ENCODE assay signal across 8 cellular contexts in the genomic region with DNA sequence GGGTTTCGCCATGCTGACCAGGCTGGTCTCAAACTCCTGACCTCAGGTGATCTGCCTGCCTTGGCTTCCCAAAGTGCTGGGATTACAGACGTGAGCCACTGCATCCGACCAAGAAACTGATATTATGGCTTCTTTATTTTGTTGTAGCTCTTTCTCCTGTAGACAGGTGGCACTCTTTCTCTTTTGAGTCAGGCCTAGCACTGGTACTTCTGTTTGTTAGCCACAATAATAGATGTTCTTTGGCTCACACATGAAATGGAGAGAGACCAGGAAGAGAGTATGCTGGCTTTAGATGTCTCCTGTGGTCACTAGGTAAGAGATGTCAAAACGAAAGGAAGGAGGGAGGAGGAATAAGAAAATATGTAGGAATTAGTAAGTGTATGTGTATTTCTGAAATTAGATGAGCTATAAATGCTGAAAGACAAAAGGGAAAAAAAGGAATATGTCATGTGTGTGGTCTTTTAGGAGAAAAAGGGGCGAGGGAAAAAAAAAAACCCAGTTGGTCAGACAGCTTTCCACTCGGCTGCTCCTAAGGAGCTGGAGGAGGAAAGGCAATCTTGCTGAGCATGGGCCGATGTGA.
DNase-seq lines count a peak whose midpoint lies in the region; ATAC-seq and TF ChIP-seq lines count a peak whose summit lies in the region.

No MANE protein-coding gene starts in this region.

- CTCF ChIA-PET in naive thymus-derived CD4-positive, alpha-beta T cell (lab: Charles Lee) = interaction anchor here (0.5 to 2.8 kb wide), 16 partner anchors 9 to 958 kb away, joined by 3 to 32 read pairs (median 5); no protein-coding TSS in a partner anchor

- no peaks in the 10 kb centered on the region for H3K27me3 Mint-ChIP-seq in endothelial cell (ENCODE audit: unreplicated experiment)
- H3K27me3 Mint-ChIP-seq in naive thymus-derived CD4-positive, alpha-beta T cell = no peaks in the 10 kb centered on the region

- H3K4me3 Mint-ChIP-seq in endothelial cell (ENCODE audit: unreplicated experiment) = no peak overlapping the region
- H3K4me3 Mint-ChIP-seq in naive thymus-derived CD4-positive, alpha-beta T cell = no peak overlapping the region

- peak; percentile 73 for ATAC-seq in naive thymus-derived CD4-positive, alpha-beta T cell
- no peak for ATAC-seq in HG03469 (IDR thresholded peaks at IDR 0.05; ENCODE audit: unreplicated experiment)
- ATAC-seq in HG03457 (IDR thresholded peaks at IDR 0.05; ENCODE audit: unreplicated experiment) = no peak
- no peak for ATAC-seq in HG03025 (IDR thresholded peaks at IDR 0.05; ENCODE audit: low FRiP score, unreplicated experiment)

- no peak overlapping the region for H3K27ac Mint-ChIP-seq in endothelial cell (ENCODE audit: unreplicated experiment)
- no peak overlapping the region for H3K27ac Mint-ChIP-seq in naive thymus-derived CD4-positive, alpha-beta T cell

- no peak overlapping the region for H3K27ac ChIP-seq in Peyer's patch
- no peak overlapping the region for H3K27ac ChIP-seq in naive thymus-derived CD4-positive, alpha-beta T cell (ENCODE audit: low read depth, low read length)

- no peak overlapping the region for H3K4me3 ChIP-seq in Peyer's patch
- no peak overlapping the region for H3K4me3 ChIP-seq in naive thymus-derived CD4-positive, alpha-beta T cell (ENCODE audit: low read length)

- TF ChIP-seq POLR2A in Peyer's patch (IDR thresholded peaks at IDR 0.05) = no peak

- POLR2A ChIA-PET in naive thymus-derived CD4-positive, alpha-beta T cell (lab: Charles Lee) = interaction anchor here (1.0 kb wide), 1 partner anchor 166 kb away, joined by 3 read pairs; no protein-coding TSS in a partner anchor

- no peaks in the 10 kb centered on the region for H3K9me3 ChIP-seq in Peyer's patch
- H3K9me3 ChIP-seq in naive thymus-derived CD4-positive, alpha-beta T cell (ENCODE audit: control insufficient read depth in 2 of 3, low read length in 3 of 3) = no peaks in the 10 kb centered on the region

- DNase-seq in DMS114 treated with DMSO at 0.1 percent for 48 hours (lab: John Stamatoyannopoulos, UW; ENCODE audit: unreplicated experiment) (peak; percentile 29), HT-29 (ENCODE audit: low spot score) (peak; percentile 40), Peyer's patch (no peak), endothelial cell (ENCODE audit: low spot score) (no peak)
- DNase-seq in naive thymus-derived CD4-positive, alpha-beta T cell = peak in 6 of 9 donors; percentile 16 to 46 (median 44)

- H3K9me3 Mint-ChIP-seq in endothelial cell (ENCODE audit: unreplicated experiment) = no peaks in the 10 kb centered on the region
- H3K9me3 Mint-ChIP-seq in naive thymus-derived CD4-positive, alpha-beta T cell = peaks cover 0 to 4% (median 0%) of the 10 kb centered on the region in 11 donors

- peak in 5 of 6 experiments; percentile 18 to 69 (median 64) for TF ChIP-seq CTCF in Peyer's patch (IDR thresholded peaks at IDR 0.05)
- TF ChIP-seq CTCF in endothelial cell (IDR thresholded peaks at IDR 0.05; ENCODE audit: unreplicated experiment) = peak; percentile 66

- intact Hi-C loops in naive thymus-derived CD4-positive, alpha-beta T cell (cut with micrococcal nuclease) = loop anchor here (1.0 kb wide), 7 partner anchors 17 to 724 kb away; no protein-coding TSS in a partner anchor

- H3K4me1 Mint-ChIP-seq in endothelial cell (ENCODE audit: unreplicated experiment) = peaks cover 6% of the 10 kb centered on the region
- peaks cover 0 to 3% (median 0%) of the 10 kb centered on the region in 7 donors for H3K4me1 Mint-ChIP-seq in naive thymus-derived CD4-positive, alpha-beta T cell

- H3K4me1 ChIP-seq in Peyer's patch = no peaks in the 10 kb centered on the region
- H3K4me1 ChIP-seq in naive thymus-derived CD4-positive, alpha-beta T cell (ENCODE audit: control insufficient read depth in 2 of 2, insufficient read depth in 2 of 2, low read length in 2 of 2) = no peaks in the 10 kb centered on the region

- peaks cover 13% of the 10 kb centered on the region for H3K36me3 Mint-ChIP-seq in endothelial cell (ENCODE audit: low read depth, unreplicated experiment)
- peaks cover 18 to 35% (median 29%) of the 10 kb centered on the region in 5 donors for H3K36me3 Mint-ChIP-seq in naive thymus-derived CD4-positive, alpha-beta T cell

- peaks cover 0 to 64% (median 0%) of the 10 kb centered on the region in 3 donors for H3K36me3 ChIP-seq in Peyer's patch
- H3K36me3 ChIP-seq in naive thymus-derived CD4-positive, alpha-beta T cell (ENCODE audit: control insufficient read depth in 2 of 3, insufficient read depth in 3 of 3, low read length in 3 of 3) = peaks cover 0 to 54% (median 16%) of the 10 kb centered on the region in 3 experiments

- no peaks in the 10 kb centered on the region for H3K27me3 ChIP-seq in Peyer's patch
- H3K27me3 ChIP-seq in naive thymus-derived CD4-positive, alpha-beta T cell (ENCODE audit: control insufficient read depth in 2 of 2, insufficient read depth in 2 of 2, low read length in 2 of 2) = no peaks in the 10 kb centered on the region

Comparison
In these comparisons a context has a peak if more than half of its experiments do, and no peak if none do; other contexts are left out.
1. DNase-seq: peak in DMS114 treated with DMSO at 0.1 percent for 48 hours (single experiment), HT-29 (single experiment) and naive thymus-derived CD4-positive, alpha-beta T cell (6 of 9); none in Peyer's patch (0 of 3) and endothelial cell (single experiment).